Comparison of ENCODE assay signal across 8 cellular contexts in the genomic region with DNA sequence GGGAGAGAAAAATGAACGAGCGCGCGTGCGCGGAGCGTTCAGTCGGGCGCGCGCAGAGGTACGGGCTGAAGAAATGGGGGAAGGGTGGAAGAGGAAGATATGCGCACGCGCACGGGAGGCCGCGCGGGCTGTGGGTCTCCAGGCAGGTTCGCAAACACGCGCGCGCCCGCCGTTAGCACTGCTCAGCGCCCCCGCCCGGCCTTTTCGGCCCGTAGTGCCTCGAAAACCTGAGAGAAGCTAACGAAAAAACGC. TPM values are rescaled to one million over a fixed set of nuclear protein-coding genes. Genes with fewer than 3 reads are reported as not detected.
DNase-seq lines count a peak whose midpoint lies in the region; ATAC-seq, FAIRE-seq and TF ChIP-seq lines count a peak whose summit lies in the region.

No MANE protein-coding gene starts in this region.

- DNase-seq in 8988T (peak; percentile 53), NCI-H2227 treated with DMSO at 0.1 percent for 48 hours (lab: John Stamatoyannopoulos, UW) (peak; percentile 90), keratinocyte (ENCODE audit: low read depth, low spot score) (no peak)
- peak; percentile 83 for DNase-seq in activated CD4-positive, CD25-positive, alpha-beta regulatory T cell treated with anti-CD3 and anti-CD28 coated beads, Interleukin-2, amount 50 U/mL, for 16 hours (ENCODE audit: low read depth, low spot score)
- peak; percentile 95 for DNase-seq in central memory CD4-positive, alpha-beta T cell
- peak; percentile 89 for DNase-seq in stimulated activated CD4-positive, alpha-beta T cell treated with anti-CD3 and anti-CD28 coated beads, Interleukin-12 subunit alpha, Interleukin-12 subunit beta, amount 100 ng/mL, for 4 hours

- H3K4me3 ChIP-seq in keratinocyte (ENCODE audit: control insufficient read depth in 2 of 3, extremely low read depth in 1 of 3, insufficient read depth in 2 of 3, low read depth in 1 of 3, low read length in 3 of 3) = peak overlapping the region; percentile 80 to 94 (median 93)

- H3K36me3 ChIP-seq in keratinocyte (ENCODE audit: control insufficient read depth in 2 of 2, extremely low read depth in 1 of 2, insufficient read depth in 2 of 2, low read length in 2 of 2) = peaks cover 0 to 10% of the 10 kb centered on the region in 2 experiments

- peaks cover 41% of the 10 kb centered on the region for H4K20me1 ChIP-seq in keratinocyte (ENCODE audit: control insufficient read depth, extremely low read depth, insufficient read depth, low read length)

- peak overlapping the region; percentile 76 for H2AFZ ChIP-seq in keratinocyte (ENCODE audit: control insufficient read depth, low read length)

- peak overlapping the region; percentile 100 for H3K27ac ChIP-seq in keratinocyte (ENCODE audit: control insufficient read depth, insufficient read depth, low read length)

- FAIRE-seq in keratinocyte (lab: Jason Lieb, UNC) = no peak

- H3K9ac ChIP-seq in keratinocyte (ENCODE audit: control insufficient read depth, extremely low read depth, insufficient read depth, low read length) = peak overlapping the region; percentile 100

- dilution Hi-C loops in keratinocyte (cut with MboI; ENCODE audit: extremely low pct_ligation_motif_present, low sequenced_read_pairs) = no loop called here

- peak; percentile 37 for ATAC-seq in GM18867 (IDR thresholded peaks at IDR 0.05; ENCODE audit: unreplicated experiment)
- peak; percentile 37 for ATAC-seq in HG03139 (IDR thresholded peaks at IDR 0.05; ENCODE audit: unreplicated experiment)

- no peaks in the 10 kb centered on the region for H3K27me3 ChIP-seq in keratinocyte (ENCODE audit: control insufficient read depth, extremely low read depth, insufficient read depth, low read length)

- H3K79me2 ChIP-seq in keratinocyte (ENCODE audit: control insufficient read depth, insufficient read depth, low read length) = peaks cover 52% of the 10 kb centered on the region

- H3K4me1 ChIP-seq in keratinocyte (ENCODE audit: control insufficient read depth, extremely low read depth, insufficient read depth, low read length) = peaks cover 30% of the 10 kb centered on the region

- no peaks in the 10 kb centered on the region for H3K9me1 ChIP-seq in keratinocyte (ENCODE audit: control insufficient read depth, extremely low read depth, insufficient read depth, low read length)

- H3K9me3 ChIP-seq in keratinocyte (ENCODE audit: control insufficient read depth, low read depth, low read length) = no peaks in the 10 kb centered on the region

- peak overlapping the region; percentile 99 for H3K4me2 ChIP-seq in keratinocyte (ENCODE audit: control insufficient read depth, extremely low read depth, insufficient read depth, low read depth, low read length)

- TF ChIP-seq CTCF in keratinocyte (optimal IDR thresholded peaks at IDR 0.05 in 1 of 3, IDR thresholded peaks at IDR 0.05 in 1 of 3, conservative IDR thresholded peaks at IDR 0.05 in 1 of 3; ENCODE audit: extremely low read depth in 1 of 3, insufficient read depth in 2 of 3, low read length in 3 of 3) = peak in 1 of 3 experiments; percentile 0

RNA-seq across cellular contexts. Expression of a gene that starts 0.4 kb away (rescaled TPM):
- 50.7 to 80.3 TPM (median 54.3 TPM) in 3 replicates for polyA plus RNA-seq in keratinocyte
- polyA plus RNA-seq in keratinocyte (2011; ENCODE audit: low read depth) = 104 TPM
- polyA plus RNA-seq in keratinocyte (2011; cell fraction: cytosol; rRNA removed) = 30.6 and 53.0 TPM in 2 replicates
- polyA plus RNA-seq in keratinocyte (2011; cell fraction: nucleus; rRNA removed) = 75.5 and 112 TPM in 2 replicates
- polyA plus RNA-seq in keratinocyte (2012; ENCODE audit: low replicate concordance) = 32.6 and 72.3 TPM in 2 replicates
- 27.0 to 109 TPM (median 65.1 TPM) in 3 replicates for polyA minus RNA-seq in keratinocyte
- polyA minus RNA-seq in keratinocyte (2011; cell fraction: cytosol; rRNA and poly(A)+ RNA removed) = 50.8 TPM
- 54.9 and 94.1 TPM in 2 replicates for polyA minus RNA-seq in keratinocyte (2011; cell fraction: nucleus; rRNA and poly(A)+ RNA removed)

RNA-seq across cellular contexts. Expression of a gene that starts 39.1 kb away (rescaled TPM):
- 5.7 to 12.0 TPM (median 7.3 TPM) in 3 replicates for polyA plus RNA-seq in keratinocyte
- 1.4 TPM for polyA plus RNA-seq in keratinocyte (2011; ENCODE audit: low read depth)
- 4.6 and 7.4 TPM in 2 replicates for polyA plus RNA-seq in keratinocyte (2011; cell fraction: cytosol; rRNA removed)
- polyA plus RNA-seq in keratinocyte (2011; cell fraction: nucleus; rRNA removed) = 9.3 and 10.3 TPM in 2 replicates
- 0.73 and 4.5 TPM in 2 replicates for polyA plus RNA-seq in keratinocyte (2012; ENCODE audit: low replicate concordance)
- 3.2 to 7.8 TPM (median 3.3 TPM) in 3 replicates for polyA minus RNA-seq in keratinocyte
- not detected for polyA minus RNA-seq in keratinocyte (2011; cell fraction: cytosol; rRNA and poly(A)+ RNA removed)
- polyA minus RNA-seq in keratinocyte (2011; cell fraction: nucleus; rRNA and poly(A)+ RNA removed) = 2.6 and 6.8 TPM in 2 replicates
